ENCODE assay signal across 13 cellular contexts in the genomic region with DNA sequence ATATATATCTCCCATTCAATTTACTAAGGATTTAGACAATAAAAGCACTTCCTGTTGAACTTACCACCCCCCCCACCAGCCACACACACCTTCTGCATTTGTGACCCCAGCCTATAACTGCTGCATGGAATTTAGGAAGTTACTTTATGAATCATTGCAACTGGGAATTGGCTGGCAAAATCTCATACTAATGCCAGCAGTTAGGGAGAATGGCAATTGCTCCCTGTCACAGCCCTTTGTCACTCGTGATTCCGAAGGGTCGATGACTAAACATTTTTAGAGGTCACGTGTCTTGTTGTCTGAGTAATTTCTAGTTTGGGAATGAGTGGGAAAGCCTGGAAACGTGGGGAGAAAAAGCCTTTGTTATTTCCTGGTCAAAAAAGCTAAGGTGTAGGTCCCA. TPM values are rescaled to one million over a fixed set of nuclear protein-coding genes. Genes with fewer than 3 reads are reported as not detected.
DNase-seq lines count a peak whose midpoint lies in the region; ATAC-seq, FAIRE-seq and TF ChIP-seq lines count a peak whose summit lies in the region.
"Had no signal": no experiment of that assay in that cellular context is flagged by ENCODE, and none has a peak within 500 bp of the region (broad histone marks: within the 10 kb centered on the region; RNA-seq: fewer than 3 reads in every experiment).

No MANE protein-coding gene starts in this region.

- no peak overlapping the region for H3K4me3 ChIP-seq in astrocyte (ENCODE audit: insufficient read depth, low read depth, low read length)
- no peak overlapping the region for H3K4me3 ChIP-seq in muscle layer of colon (ENCODE audit: low read depth in 1 of 2, low read length in 2 of 2)
- H3K4me3 ChIP-seq in gastroesophageal sphincter, result no peak overlapping the region
- H3K4me3 ChIP-seq: GM23338, smooth muscle cell, uterus had no signal

- no peaks in the 10 kb centered on the region for H3K79me2 ChIP-seq in astrocyte (ENCODE audit: insufficient read depth, low read length)

- H3K4me3 Mint-ChIP-seq in astrocyte (ENCODE audit: unreplicated experiment), result no peak overlapping the region
- H3K4me3 Mint-ChIP-seq: GM23338 had no signal

- WGBS in gastroesophageal sphincter (ENCODE audit: low coverage in 1 of 2), 2 donors, result 21 to 28% methylated on average over 2 to 5 of the region's 5 CpGs

- no peaks in the 10 kb centered on the region for H3K27me3 Mint-ChIP-seq in astrocyte (ENCODE audit: low read depth, unreplicated experiment)

- no peak for TF ChIP-seq POLR2A in gastroesophageal sphincter (IDR thresholded peaks at IDR 0.05)

- H3K27ac ChIP-seq in astrocyte (ENCODE audit: low read depth, low read length) (no peak overlapping the region), muscle layer of colon (ENCODE audit: low read depth, low read length) (peak overlapping the region; percentile 58), gastroesophageal sphincter (peak overlapping the region in 2 of 4 donors; percentile 14 to 22)

- no peaks in the 10 kb centered on the region for H3K36me3 Mint-ChIP-seq in astrocyte (ENCODE audit: low read depth, unreplicated experiment)

- ATAC-seq in gastroesophageal sphincter (no peak), GM19452 (IDR thresholded peaks at IDR 0.05; ENCODE audit: unreplicated experiment) (no peak)
- ATAC-seq: HepG2 had no signal

- DNase-seq in AG20443 (ENCODE audit: low spot score) (peak; percentile 71), HT1080 (ENCODE audit: low read depth) (peak; percentile 50), astrocyte (ENCODE audit: low read depth) (peak; percentile 42), T-helper 1 cell (no peak)
- no peak for DNase-seq in activated CD4-positive, CD25-positive, alpha-beta regulatory T cell treated with anti-CD3 and anti-CD28 coated beads, Interleukin-2, amount 50 U/mL, for 72 hours
- DNase-seq: uterus had no signal

- H3K4me2 ChIP-seq in astrocyte (ENCODE audit: low read length), result peak overlapping the region; percentile 37
- H3K4me2 ChIP-seq: GM23338, smooth muscle cell had no signal

- no peak overlapping the region for H3K9ac ChIP-seq in astrocyte (ENCODE audit: low read length)
- no peak overlapping the region for H3K9ac ChIP-seq in muscle layer of colon (ENCODE audit: low read length)

- peaks cover 10% of the 10 kb centered on the region for H3K4me1 Mint-ChIP-seq in astrocyte (ENCODE audit: low read depth, unreplicated experiment)

- no peaks in the 10 kb centered on the region for H4K20me1 ChIP-seq in astrocyte (ENCODE audit: insufficient read depth, low read length)

- no peak for TF ChIP-seq EP300 in gastroesophageal sphincter (IDR thresholded peaks at IDR 0.05)

- H3K27me3 ChIP-seq in astrocyte (ENCODE audit: insufficient read depth, low read length) (no peaks in the 10 kb centered on the region), muscle layer of colon (ENCODE audit: control insufficient read depth in 1 of 2, insufficient read depth in 2 of 2, low read length in 2 of 2) (no peaks in the 10 kb centered on the region), gastroesophageal sphincter (no peaks in the 10 kb centered on the region)
- H3K27me3 ChIP-seq: uterus had no signal

- H3K9me3 ChIP-seq in astrocyte (ENCODE audit: insufficient read depth, low read depth, low read length), result no peaks in the 10 kb centered on the region
- no peaks in the 10 kb centered on the region for H3K9me3 ChIP-seq in muscle layer of colon (ENCODE audit: low read length)
- no peaks in the 10 kb centered on the region for H3K9me3 ChIP-seq in gastroesophageal sphincter
- H3K9me3 ChIP-seq: uterus had no signal

- no peak overlapping the region for H3K27ac Mint-ChIP-seq in astrocyte (ENCODE audit: unreplicated experiment)
- H3K27ac Mint-ChIP-seq: GM23338 had no signal

- no peak overlapping the region for H2AFZ ChIP-seq in astrocyte (ENCODE audit: low read depth, low read length)
- H2AFZ ChIP-seq: GM23338 had no signal

- H3K36me3 ChIP-seq in astrocyte (ENCODE audit: insufficient read depth, low read length), result no peaks in the 10 kb centered on the region
- H3K36me3 ChIP-seq in muscle layer of colon (ENCODE audit: insufficient read depth, low read length), result peaks cover 9% of the 10 kb centered on the region
- H3K36me3 ChIP-seq in gastroesophageal sphincter, result peaks cover 0 to 13% of the 10 kb centered on the region in 2 donors
- H3K36me3 ChIP-seq: uterus had no signal

- peak; percentile 54 for FAIRE-seq in astrocyte (lab: Jason Lieb, UNC)
- FAIRE-seq: HepG2 had no signal

- no peaks in the 10 kb centered on the region for H3K4me1 ChIP-seq in astrocyte (ENCODE audit: insufficient read depth, low read length)
- H3K4me1 ChIP-seq in muscle layer of colon (ENCODE audit: insufficient read depth, low read length), result peaks cover 25% of the 10 kb centered on the region
- H3K4me1 ChIP-seq in gastroesophageal sphincter, result peaks cover 0 to 23% (median 9%) of the 10 kb centered on the region in 3 donors

- no peak for TF ChIP-seq CTCF in astrocyte (IDR thresholded peaks at IDR 0.05; ENCODE audit: insufficient read depth, low read depth, low read length)
- TF ChIP-seq CTCF in gastroesophageal sphincter (IDR thresholded peaks at IDR 0.05), result no peak

- H3K9me3 Mint-ChIP-seq in astrocyte (ENCODE audit: unreplicated experiment), result no peaks in the 10 kb centered on the region
- H3K9me3 Mint-ChIP-seq: GM23338 had no signal

RNA-seq across cellular contexts. Expression of gene PCA3, which starts 46.6 kb away (rescaled TPM):
- total RNA-seq in HT1080 (2014; rRNA removed; shearing (Covaris generic)), result not detected in 2 replicates
- not detected in 2 replicates for polyA plus RNA-seq in HT1080 (2015; cell fraction: cytosol; rRNA removed)
- polyA plus RNA-seq in HT1080 (2015; cell fraction: nucleus; rRNA removed), result 0.18 TPM in 1 of 2 replicates, not detected in the other
- not detected in 2 replicates for total RNA-seq in astrocyte
- under 1 TPM in 3 of 4 donors, not detected in 1; 0.16 to 0.40 (median 0.27) TPM for total RNA-seq in gastroesophageal sphincter
- total RNA-seq: HepG2, smooth muscle cell had no signal
- polyA plus RNA-seq: BJ, HepG2 had no signal

Comparison
In these comparisons a context has a peak if more than half of its experiments do, and no peak if none do; other contexts are left out.
1. DNase-seq: peak in AG20443 (single experiment), HT1080 (single experiment) and astrocyte (single experiment); none in activated CD4-positive, CD25-positive, alpha-beta regulatory T cell treated with anti-CD3 and anti-CD28 coated beads, Interleukin-2, amount 50 U/mL, for 72 hours (single experiment) and T-helper 1 cell (0 of 5).